In the genomic region with DNA sequence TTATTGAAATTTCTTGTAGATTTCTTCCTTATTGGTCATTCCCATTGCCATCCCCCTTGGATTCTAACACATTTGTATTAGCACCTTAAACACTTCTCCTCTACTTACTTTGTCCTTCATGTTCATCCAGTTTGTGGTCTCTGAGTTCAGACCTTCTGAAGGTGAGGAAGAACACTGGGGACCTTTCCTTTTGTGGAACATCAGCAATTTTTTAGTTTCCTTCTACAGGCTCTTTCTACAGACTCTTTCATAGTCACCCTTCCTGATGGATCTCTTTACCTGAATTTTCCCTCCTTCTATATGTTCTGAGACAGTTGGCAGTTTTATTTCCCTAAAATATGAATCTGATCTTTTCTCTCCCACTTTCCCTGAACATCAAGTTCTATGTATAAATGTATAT, we compare ENCODE assay signal across 8 cellular contexts. TPM values are rescaled to one million over a fixed set of nuclear protein-coding genes. Genes with fewer than 3 reads are reported as not detected.
"Had no signal": no experiment of that assay in that cellular context is flagged by ENCODE, and none has a peak within 500 bp of the region (broad histone marks: within the 10 kb centered on the region; RNA-seq: fewer than 3 reads in every experiment).

No MANE protein-coding gene starts in this region.

- FAIRE-seq: HepG2, HTR-8/SVneo had no signal

- H3K9ac ChIP-seq: KMS-11 had no signal

- DNase-seq: IMR-90, KBM-7, KG1 had no signal

- H3K4me2 ChIP-seq: KMS-11 had no signal

- ATAC-seq: HepG2 had no signal

- H3K27ac ChIP-seq: HL-60, KMS-11 had no signal

RNA-seq across cellular contexts. Expression of a gene that starts 4.4 kb away (rescaled TPM):
- polyA plus RNA-seq: IgD-negative memory B cell had no signal
